Comparison of ENCODE assay signal across 13 cellular contexts in the genomic region with DNA sequence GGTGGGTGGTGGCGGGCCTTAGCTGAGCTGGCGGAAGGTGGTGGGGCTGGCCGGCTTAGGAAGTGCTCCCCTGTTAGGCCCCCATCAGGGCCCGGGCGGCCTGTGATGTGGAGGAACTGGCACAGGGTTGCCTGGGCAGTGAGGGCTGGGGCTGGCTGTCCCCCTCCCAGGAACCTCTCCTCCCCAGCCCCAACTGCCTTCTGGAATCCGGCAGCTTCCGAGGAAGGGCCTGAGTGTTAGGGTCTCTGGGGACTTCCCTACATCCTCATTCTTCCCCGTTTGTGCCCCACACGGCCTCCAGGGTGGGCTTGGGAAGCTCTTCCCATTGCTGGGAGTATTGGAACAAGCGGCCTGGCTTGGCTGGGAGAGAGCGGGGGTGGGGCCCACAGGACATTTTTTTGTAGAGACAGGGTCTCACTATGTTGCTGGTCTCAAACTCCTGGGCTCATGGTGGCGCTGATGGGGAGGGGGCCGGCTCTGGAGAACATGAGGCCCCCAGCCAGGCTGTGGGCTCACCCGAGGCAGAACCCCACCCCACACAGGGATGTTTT.
DNase-seq lines count a peak whose midpoint lies in the region; ATAC-seq, FAIRE-seq and TF ChIP-seq lines count a peak whose summit lies in the region.
"Had no signal": no experiment of that assay in that cellular context is flagged by ENCODE, and none has a peak within 500 bp of the region (broad histone marks: within the 10 kb centered on the region; RNA-seq: fewer than 3 reads in every experiment).

No MANE protein-coding gene starts in this region.

- H2AFZ ChIP-seq in astrocyte (ENCODE audit: low read depth, low read length): no peak overlapping the region

- H3K27ac ChIP-seq in astrocyte (ENCODE audit: low read depth, low read length) (peak overlapping the region; percentile 39), kidney (ENCODE audit: low read depth in 2 of 2, low read length in 2 of 2) (peak overlapping the region; percentile 1 to 22), skeletal muscle tissue (ENCODE audit: low read depth, low read length) (peak overlapping the region; percentile 62)

- no peak for ATAC-seq in GM21619 (IDR thresholded peaks at IDR 0.05; ENCODE audit: unreplicated experiment)

- peaks cover 2% of the 10 kb centered on the region for H3K9me3 Mint-ChIP-seq in astrocyte (ENCODE audit: unreplicated experiment)
- H3K9me3 Mint-ChIP-seq: CD4-positive, CD25-positive, alpha-beta regulatory T cell; T-helper 2 cell treated with Interferon-gamma antibody and Interleukin-4, amounts not matched to agents 5 μg/mL and 100 μg/mL, for 36 hours had no signal

- H3K79me2 ChIP-seq in astrocyte (ENCODE audit: insufficient read depth, low read length): peaks cover 34% of the 10 kb centered on the region

- H3K4me1 Mint-ChIP-seq in astrocyte (ENCODE audit: low read depth, unreplicated experiment): peaks cover 33% of the 10 kb centered on the region
- H3K4me1 Mint-ChIP-seq: CD4-positive, CD25-positive, alpha-beta regulatory T cell had no signal

- H3K4me2 ChIP-seq in astrocyte (ENCODE audit: low read length): peak overlapping the region; percentile 42

- H3K9me3 ChIP-seq in astrocyte (ENCODE audit: insufficient read depth, low read depth, low read length): no peaks in the 10 kb centered on the region
- H3K9me3 ChIP-seq in kidney (ENCODE audit: control insufficient read depth in 1 of 2, low read length in 2 of 2): no peaks in the 10 kb centered on the region
- no peaks in the 10 kb centered on the region for H3K9me3 ChIP-seq in skeletal muscle tissue (ENCODE audit: control insufficient read depth in 3 of 3, low read length in 3 of 3)

- FAIRE-seq in astrocyte (lab: Jason Lieb, UNC): no peak
- FAIRE-seq in kidney (lab: Jason Lieb, UNC): no peak
- FAIRE-seq: keratinocyte had no signal

- DNase-seq in ELF-1 (ENCODE audit: low read depth, low spot score): peak; percentile 48
- DNase-seq in astrocyte (ENCODE audit: low read depth): no peak
- DNase-seq in kidney: no peak
- DNase-seq in stimulated activated CD4-positive, alpha-beta T cell treated with anti-CD3 and anti-CD28 coated beads, Interleukin-4, amount 100 ng/mL, for 24 hours: no peak
- no peak for DNase-seq in cortex of kidney (lab: John Stamatoyannopoulos, UW)
- no peak for DNase-seq in activated CD4-positive, alpha-beta T cell treated with anti-CD3 and anti-CD28 coated beads, Interleukin-2, amount 50 U/mL, for 48 hours
- DNase-seq: CD4-positive, CD25-positive, alpha-beta regulatory T cell; erythroblast; NCI-H1105 had no signal

- H3K4me3 ChIP-seq in astrocyte (ENCODE audit: insufficient read depth, low read depth, low read length) (no peak overlapping the region), kidney (ENCODE audit: low read length in 2 of 2) (no peak overlapping the region), skeletal muscle tissue (ENCODE audit: low read length in 3 of 3) (no peak overlapping the region)

- H3K27me3 ChIP-seq in astrocyte (ENCODE audit: insufficient read depth, low read length): no peaks in the 10 kb centered on the region
- H3K27me3 ChIP-seq in skeletal muscle tissue (ENCODE audit: control insufficient read depth in 3 of 3, insufficient read depth in 3 of 3, low read length in 3 of 3): no peaks in the 10 kb centered on the region

- H3K9ac ChIP-seq in astrocyte (ENCODE audit: low read length): peak overlapping the region; percentile 63
- peak overlapping the region in 1 of 2 donors; percentile 51 for H3K9ac ChIP-seq in kidney (ENCODE audit: low read length in 2 of 2)
- peak overlapping the region; percentile 72 to 86 (median 84) for H3K9ac ChIP-seq in skeletal muscle tissue (ENCODE audit: low read depth in 1 of 3, low read length in 3 of 3)

- H3K4me1 ChIP-seq in astrocyte (ENCODE audit: insufficient read depth, low read length): peaks cover 55% of the 10 kb centered on the region
- peaks cover 6 to 30% of the 10 kb centered on the region in 2 donors for H3K4me1 ChIP-seq in kidney (ENCODE audit: control insufficient read depth in 1 of 2, insufficient read depth in 1 of 2, low read depth in 1 of 2, low read length in 2 of 2)
- H3K4me1 ChIP-seq in skeletal muscle tissue (ENCODE audit: control insufficient read depth in 3 of 3, insufficient read depth in 3 of 3, low read length in 3 of 3): peaks cover 52 to 82% (median 67%) of the 10 kb centered on the region in 3 donors

- H3K27me3 Mint-ChIP-seq in astrocyte (ENCODE audit: low read depth, unreplicated experiment): no peaks in the 10 kb centered on the region
- H3K27me3 Mint-ChIP-seq: CD4-positive, CD25-positive, alpha-beta regulatory T cell had no signal

- H3K4me3 Mint-ChIP-seq in astrocyte (ENCODE audit: unreplicated experiment): no peak overlapping the region
- H3K4me3 Mint-ChIP-seq: CD4-positive, CD25-positive, alpha-beta regulatory T cell; T-helper 2 cell treated with Interferon-gamma antibody and Interleukin-4, amounts not matched to agents 5 μg/mL and 100 μg/mL, for 36 hours had no signal

- peaks cover 17% of the 10 kb centered on the region for H4K20me1 ChIP-seq in astrocyte (ENCODE audit: insufficient read depth, low read length)

- peak overlapping the region; percentile 89 for H3K27ac Mint-ChIP-seq in astrocyte (ENCODE audit: unreplicated experiment)
- H3K27ac Mint-ChIP-seq: CD4-positive, CD25-positive, alpha-beta regulatory T cell; T-helper 2 cell treated with Interferon-gamma antibody and Interleukin-4, amounts not matched to agents 5 μg/mL and 100 μg/mL, for 36 hours had no signal

- intact Hi-C loops in kidney (cut with DNase I): no loop called here

- TF ChIP-seq CTCF in astrocyte (IDR thresholded peaks at IDR 0.05; ENCODE audit: insufficient read depth, low read depth, low read length) (no peak), kidney (IDR thresholded peaks at IDR 0.05; ENCODE audit: borderline replicate concordance, extremely low read depth, insufficient read depth) (no peak)

- H3K36me3 ChIP-seq in astrocyte (ENCODE audit: insufficient read depth, low read length) (no peaks in the 10 kb centered on the region), kidney (ENCODE audit: control insufficient read depth in 1 of 2, insufficient read depth in 2 of 2, low read length in 2 of 2) (no peaks in the 10 kb centered on the region), skeletal muscle tissue (ENCODE audit: control insufficient read depth in 3 of 3, insufficient read depth in 3 of 3, low read length in 3 of 3) (no peaks in the 10 kb centered on the region)

- H3K36me3 Mint-ChIP-seq in astrocyte (ENCODE audit: low read depth, unreplicated experiment): peaks cover 2% of the 10 kb centered on the region
- H3K36me3 Mint-ChIP-seq: CD4-positive, CD25-positive, alpha-beta regulatory T cell had no signal

Comparison
In these comparisons a context has a peak if more than half of its experiments do, and no peak if none do; other contexts are left out.
1. H3K27ac ChIP-seq: peak in every context shown above with its lines; median percentile 62 in skeletal muscle tissue; 39 in astrocyte; 12 in kidney.